Comparison of ENCODE assay signal across 1 cellular context in the genomic region with DNA sequence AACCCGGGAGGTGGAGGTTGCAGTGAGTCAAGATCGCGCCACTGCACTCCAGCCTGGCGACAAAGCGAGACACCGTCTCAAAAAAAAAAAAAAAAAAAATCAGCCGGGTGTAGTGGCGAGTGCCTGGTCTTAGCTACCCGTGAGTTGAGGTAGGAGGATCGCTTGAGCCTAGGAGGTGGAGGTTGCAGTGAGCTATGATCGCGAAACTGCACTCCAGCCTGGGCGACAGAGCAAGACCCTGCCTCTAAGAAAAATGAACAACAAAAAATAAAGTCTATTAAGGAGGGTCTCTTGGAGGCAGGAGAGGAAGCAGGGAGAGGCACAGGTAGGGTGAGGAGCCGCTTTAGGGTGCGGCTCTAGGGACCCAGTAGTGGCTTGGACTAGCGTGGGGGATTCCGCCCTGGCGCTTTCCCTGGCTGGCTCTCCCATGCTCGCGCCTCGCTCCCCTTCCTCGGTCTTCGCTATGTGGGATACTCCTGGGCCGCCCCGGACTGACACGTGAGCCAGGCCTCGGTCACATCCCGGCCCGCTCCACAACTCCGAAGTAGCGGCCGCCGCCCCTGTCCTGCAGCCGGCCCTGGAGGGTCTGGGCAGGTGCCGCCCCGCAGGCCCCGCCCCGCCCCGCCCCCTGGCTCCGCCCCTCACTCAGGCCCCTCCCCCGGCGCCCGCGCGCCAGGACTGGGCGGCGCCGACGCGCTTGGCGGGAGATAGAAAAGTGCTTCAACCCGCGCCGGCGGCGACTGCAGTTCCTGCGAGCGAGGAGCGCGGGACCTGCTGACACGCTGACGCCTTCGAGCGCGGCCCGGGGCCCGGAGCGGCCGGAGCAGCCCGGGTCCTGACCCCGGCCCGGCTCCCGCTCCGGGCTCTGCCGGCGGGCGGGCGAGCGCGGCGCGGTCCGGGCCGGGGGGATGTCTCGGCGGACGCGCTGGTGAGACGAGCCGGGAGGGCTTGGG.
TF ChIP-seq lines count a peak whose summit lies in the region.

A gene (plus strand): TSS at position 739 of the 953 bp plus-strand sequence. CDS start 170 bp downstream, at position 909.

TF ChIP-seq in HepG2, 621 proteins besides CTCF, POLR2A, EP300 and RAD21 (continued from another document and continues in another):
- TF ChIP-seq EZH2 (conservative IDR thresholded peaks at IDR 0.05; ENCODE audit: low read depth, low read length) (no peak), ZNF24 (IDR thresholded peaks at IDR 0.05) (no peak), SP140L (CRISPR knock-in tag; IDR thresholded peaks at IDR 0.05; ENCODE audit: borderline replicate concordance) (no peak), ZNF207 (IDR thresholded peaks at IDR 0.05; ENCODE audit: borderline replicate concordance) (no peak), ZBTB38 (CRISPR knock-in tag; IDR thresholded peaks at IDR 0.05) (peak; percentile 92), ZNF33B (CRISPR knock-in tag; IDR thresholded peaks at IDR 0.05) (no peak), TMF1 (CRISPR knock-in tag; IDR thresholded peaks at IDR 0.05; ENCODE audit: low read depth) (peak; percentile 86), MED13 (CRISPR knock-in tag; IDR thresholded peaks at IDR 0.05) (peak; percentile 66; the same call in 1 of the 2 replicates), SNRNP70 (IDR thresholded peaks at IDR 0.05; ENCODE audit: low read depth, low read length) (no peak), HDAC6 (IDR thresholded peaks at IDR 0.05; ENCODE audit: low read depth, low read length) (no peak), ZNF562 (CRISPR knock-in tag; IDR thresholded peaks at IDR 0.05; ENCODE audit: borderline replicate concordance) (peak; percentile 78; the same call in 1 of the 2 replicates), ATF7-NPFF (CRISPR knock-in tag; IDR thresholded peaks at IDR 0.05; ENCODE audit: low read depth) (peak; percentile 97), PHF8 (CRISPR knock-in tag; IDR thresholded peaks at IDR 0.05) (peak; percentile 79), ZNF547 (CRISPR knock-in tag; IDR thresholded peaks at IDR 0.05) (0 out of 2 replicates have a peak, but pooled peaks have one; percentile 36), ZIK1 (CRISPR knock-in tag; IDR thresholded peaks at IDR 0.05; ENCODE audit: borderline replicate concordance, low read depth) (peak; percentile 81; the same call in 1 of the 2 replicates), ZNF556 (CRISPR knock-in tag; IDR thresholded peaks at IDR 0.05; ENCODE audit: borderline replicate concordance) (no peak; the same call in none of the 2 replicates), HDAC1 (CRISPR knock-in tag; IDR thresholded peaks at IDR 0.05) (peak; percentile 96), ZNF543 (CRISPR knock-in tag; IDR thresholded peaks at IDR 0.05) (peak; percentile 55; the same call in 1 of the 2 replicates), NR2F2 (IDR thresholded peaks at IDR 0.05; ENCODE audit: borderline replicate concordance, low read depth) (no peak), RFXANK (CRISPR knock-in tag; IDR thresholded peaks at IDR 0.05) (no peak), NFE2 (CRISPR knock-in tag; IDR thresholded peaks at IDR 0.05) (no peak), ZNF598 (CRISPR knock-in tag; IDR thresholded peaks at IDR 0.05; ENCODE audit: borderline replicate concordance) (no peak; the same call in 1 of the 2 replicates), ZNF781 (CRISPR knock-in tag; IDR thresholded peaks at IDR 0.05; ENCODE audit: borderline replicate concordance, not compliant biosample characterization) (peak; percentile 6), BCL6 (CRISPR knock-in tag; IDR thresholded peaks at IDR 0.05) (no peak; the same call in 1 of the 2 replicates), CHD2 (IDR thresholded peaks at IDR 0.05; ENCODE audit: low read depth, low read length) (no peak), ZSCAN29 (CRISPR knock-in tag; conservative IDR thresholded peaks at IDR 0.05) (no peak), MYC (CRISPR knock-in tag; IDR thresholded peaks at IDR 0.05; ENCODE audit: borderline replicate concordance) (peak; percentile 70; the same call in 1 of the 2 replicates), FOXJ3 (CRISPR knock-in tag; IDR thresholded peaks at IDR 0.05; ENCODE audit: borderline replicate concordance) (no peak)
- TF ChIP-seq, protein P1, sequence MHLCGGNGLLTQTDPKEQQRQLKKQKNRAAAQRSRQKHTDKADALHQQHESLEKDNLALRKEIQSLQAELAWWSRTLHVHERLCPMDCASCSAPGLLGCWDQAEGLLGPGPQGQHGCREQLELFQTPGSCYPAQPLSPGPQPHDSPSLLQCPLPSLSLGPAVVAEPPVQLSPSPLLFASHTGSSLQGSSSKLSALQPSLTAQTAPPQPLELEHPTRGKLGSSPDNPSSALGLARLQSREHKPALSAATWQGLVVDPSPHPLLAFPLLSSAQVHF (CRISPR knock-in tag; IDR thresholded peaks at IDR 0.05), result peak; percentile 85
- TF ChIP-seq, protein P2, sequence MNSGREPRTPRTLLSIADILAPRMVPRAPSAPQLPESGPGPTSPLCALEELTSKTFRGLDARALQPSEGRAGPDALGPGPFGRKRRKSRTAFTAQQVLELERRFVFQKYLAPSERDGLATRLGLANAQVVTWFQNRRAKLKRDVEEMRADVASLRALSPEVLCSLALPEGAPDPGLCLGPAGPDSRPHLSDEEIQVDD (CRISPR knock-in tag; IDR thresholded peaks at IDR 0.05; ENCODE audit: borderline replicate concordance), result peak; percentile 72; the same call in 1 of the 2 replicates
- TF ChIP-seq, protein P3, sequence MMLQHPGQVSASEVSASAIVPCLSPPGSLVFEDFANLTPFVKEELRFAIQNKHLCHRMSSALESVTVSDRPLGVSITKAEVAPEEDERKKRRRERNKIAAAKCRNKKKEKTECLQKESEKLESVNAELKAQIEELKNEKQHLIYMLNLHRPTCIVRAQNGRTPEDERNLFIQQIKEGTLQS (CRISPR knock-in tag; IDR thresholded peaks at IDR 0.05), result no peak
- TF ChIP-seq, protein P4, sequence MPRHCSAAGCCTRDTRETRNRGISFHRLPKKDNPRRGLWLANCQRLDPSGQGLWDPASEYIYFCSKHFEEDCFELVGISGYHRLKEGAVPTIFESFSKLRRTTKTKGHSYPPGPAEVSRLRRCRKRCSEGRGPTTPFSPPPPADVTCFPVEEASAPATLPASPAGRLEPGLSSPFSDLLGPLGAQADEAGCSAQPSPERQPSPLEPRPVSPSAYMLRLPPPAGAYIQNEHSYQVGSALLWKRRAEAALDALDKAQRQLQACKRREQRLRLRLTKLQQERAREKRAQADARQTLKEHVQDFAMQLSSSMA (CRISPR knock-in tag; IDR thresholded peaks at IDR 0.05), result peak; percentile 32; the same call in 1 of the 2 replicates
- TF ChIP-seq, protein P5, sequence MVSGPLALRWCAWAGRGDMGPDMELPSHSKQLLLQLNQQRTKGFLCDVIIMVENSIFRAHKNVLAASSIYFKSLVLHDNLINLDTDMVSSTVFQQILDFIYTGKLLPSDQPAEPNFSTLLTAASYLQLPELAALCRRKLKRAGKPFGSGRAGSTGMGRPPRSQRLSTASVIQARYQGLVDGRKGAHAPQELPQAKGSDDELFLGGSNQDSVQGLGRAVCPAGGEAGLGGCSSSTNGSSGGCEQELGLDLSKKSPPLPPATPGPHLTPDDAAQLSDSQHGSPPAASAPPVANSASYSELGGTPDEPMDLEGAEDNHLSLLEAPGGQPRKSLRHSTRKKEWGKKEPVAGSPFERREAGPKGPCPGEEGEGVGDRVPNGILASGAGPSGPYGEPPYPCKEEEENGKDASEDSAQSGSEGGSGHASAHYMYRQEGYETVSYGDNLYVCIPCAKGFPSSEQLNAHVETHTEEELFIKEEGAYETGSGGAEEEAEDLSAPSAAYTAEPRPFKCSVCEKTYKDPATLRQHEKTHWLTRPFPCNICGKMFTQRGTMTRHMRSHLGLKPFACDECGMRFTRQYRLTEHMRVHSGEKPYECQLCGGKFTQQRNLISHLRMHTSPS (CRISPR knock-in tag; IDR thresholded peaks at IDR 0.05; ENCODE audit: low read depth), result no peak
- TF ChIP-seq, protein P6, sequence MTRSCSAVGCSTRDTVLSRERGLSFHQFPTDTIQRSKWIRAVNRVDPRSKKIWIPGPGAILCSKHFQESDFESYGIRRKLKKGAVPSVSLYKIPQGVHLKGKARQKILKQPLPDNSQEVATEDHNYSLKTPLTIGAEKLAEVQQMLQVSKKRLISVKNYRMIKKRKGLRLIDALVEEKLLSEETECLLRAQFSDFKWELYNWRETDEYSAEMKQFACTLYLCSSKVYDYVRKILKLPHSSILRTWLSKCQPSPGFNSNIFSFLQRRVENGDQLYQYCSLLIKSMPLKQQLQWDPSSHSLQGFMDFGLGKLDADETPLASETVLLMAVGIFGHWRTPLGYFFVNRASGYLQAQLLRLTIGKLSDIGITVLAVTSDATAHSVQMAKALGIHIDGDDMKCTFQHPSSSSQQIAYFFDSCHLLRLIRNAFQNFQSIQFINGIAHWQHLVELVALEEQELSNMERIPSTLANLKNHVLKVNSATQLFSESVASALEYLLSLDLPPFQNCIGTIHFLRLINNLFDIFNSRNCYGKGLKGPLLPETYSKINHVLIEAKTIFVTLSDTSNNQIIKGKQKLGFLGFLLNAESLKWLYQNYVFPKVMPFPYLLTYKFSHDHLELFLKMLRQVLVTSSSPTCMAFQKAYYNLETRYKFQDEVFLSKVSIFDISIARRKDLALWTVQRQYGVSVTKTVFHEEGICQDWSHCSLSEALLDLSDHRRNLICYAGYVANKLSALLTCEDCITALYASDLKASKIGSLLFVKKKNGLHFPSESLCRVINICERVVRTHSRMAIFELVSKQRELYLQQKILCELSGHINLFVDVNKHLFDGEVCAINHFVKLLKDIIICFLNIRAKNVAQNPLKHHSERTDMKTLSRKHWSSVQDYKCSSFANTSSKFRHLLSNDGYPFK (CRISPR knock-in tag; IDR thresholded peaks at IDR 0.05; ENCODE audit: borderline replicate concordance), result no peak; the same call in 1 of the 2 replicates
- TF ChIP-seq, protein P7, sequence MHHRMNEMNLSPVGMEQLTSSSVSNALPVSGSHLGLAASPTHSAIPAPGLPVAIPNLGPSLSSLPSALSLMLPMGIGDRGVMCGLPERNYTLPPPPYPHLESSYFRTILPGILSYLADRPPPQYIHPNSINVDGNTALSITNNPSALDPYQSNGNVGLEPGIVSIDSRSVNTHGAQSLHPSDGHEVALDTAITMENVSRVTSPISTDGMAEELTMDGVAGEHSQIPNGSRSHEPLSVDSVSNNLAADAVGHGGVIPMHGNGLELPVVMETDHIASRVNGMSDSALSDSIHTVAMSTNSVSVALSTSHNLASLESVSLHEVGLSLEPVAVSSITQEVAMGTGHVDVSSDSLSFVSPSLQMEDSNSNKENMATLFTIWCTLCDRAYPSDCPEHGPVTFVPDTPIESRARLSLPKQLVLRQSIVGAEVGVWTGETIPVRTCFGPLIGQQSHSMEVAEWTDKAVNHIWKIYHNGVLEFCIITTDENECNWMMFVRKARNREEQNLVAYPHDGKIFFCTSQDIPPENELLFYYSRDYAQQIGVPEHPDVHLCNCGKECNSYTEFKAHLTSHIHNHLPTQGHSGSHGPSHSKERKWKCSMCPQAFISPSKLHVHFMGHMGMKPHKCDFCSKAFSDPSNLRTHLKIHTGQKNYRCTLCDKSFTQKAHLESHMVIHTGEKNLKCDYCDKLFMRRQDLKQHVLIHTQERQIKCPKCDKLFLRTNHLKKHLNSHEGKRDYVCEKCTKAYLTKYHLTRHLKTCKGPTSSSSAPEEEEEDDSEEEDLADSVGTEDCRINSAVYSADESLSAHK (CRISPR knock-in tag; IDR thresholded peaks at IDR 0.05; ENCODE audit: borderline replicate concordance), result no peak
- TF ChIP-seq, protein P8, sequence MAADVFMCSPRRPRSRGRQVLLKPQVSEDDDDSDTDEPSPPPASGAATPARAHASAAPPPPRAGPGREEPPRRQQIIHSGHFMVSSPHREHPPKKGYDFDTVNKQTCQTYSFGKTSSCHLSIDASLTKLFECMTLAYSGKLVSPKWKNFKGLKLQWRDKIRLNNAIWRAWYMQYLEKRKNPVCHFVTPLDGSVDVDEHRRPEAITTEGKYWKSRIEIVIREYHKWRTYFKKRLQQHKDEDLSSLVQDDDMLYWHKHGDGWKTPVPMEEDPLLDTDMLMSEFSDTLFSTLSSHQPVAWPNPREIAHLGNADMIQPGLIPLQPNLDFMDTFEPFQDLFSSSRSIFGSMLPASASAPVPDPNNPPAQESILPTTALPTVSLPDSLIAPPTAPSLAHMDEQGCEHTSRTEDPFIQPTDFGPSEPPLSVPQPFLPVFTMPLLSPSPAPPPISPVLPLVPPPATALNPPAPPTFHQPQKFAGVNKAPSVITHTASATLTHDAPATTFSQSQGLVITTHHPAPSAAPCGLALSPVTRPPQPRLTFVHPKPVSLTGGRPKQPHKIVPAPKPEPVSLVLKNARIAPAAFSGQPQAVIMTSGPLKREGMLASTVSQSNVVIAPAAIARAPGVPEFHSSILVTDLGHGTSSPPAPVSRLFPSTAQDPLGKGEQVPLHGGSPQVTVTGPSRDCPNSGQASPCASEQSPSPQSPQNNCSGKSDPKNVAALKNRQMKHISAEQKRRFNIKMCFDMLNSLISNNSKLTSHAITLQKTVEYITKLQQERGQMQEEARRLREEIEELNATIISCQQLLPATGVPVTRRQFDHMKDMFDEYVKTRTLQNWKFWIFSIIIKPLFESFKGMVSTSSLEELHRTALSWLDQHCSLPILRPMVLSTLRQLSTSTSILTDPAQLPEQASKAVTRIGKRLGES (CRISPR knock-in tag; IDR thresholded peaks at IDR 0.05; ENCODE audit: borderline replicate concordance), result peak; percentile 50; the same call in 1 of the 2 replicates
- TF ChIP-seq, protein P9, sequence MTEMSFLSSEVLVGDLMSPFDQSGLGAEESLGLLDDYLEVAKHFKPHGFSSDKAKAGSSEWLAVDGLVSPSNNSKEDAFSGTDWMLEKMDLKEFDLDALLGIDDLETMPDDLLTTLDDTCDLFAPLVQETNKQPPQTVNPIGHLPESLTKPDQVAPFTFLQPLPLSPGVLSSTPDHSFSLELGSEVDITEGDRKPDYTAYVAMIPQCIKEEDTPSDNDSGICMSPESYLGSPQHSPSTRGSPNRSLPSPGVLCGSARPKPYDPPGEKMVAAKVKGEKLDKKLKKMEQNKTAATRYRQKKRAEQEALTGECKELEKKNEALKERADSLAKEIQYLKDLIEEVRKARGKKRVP (CRISPR knock-in tag; IDR thresholded peaks at IDR 0.05), result no peak; a peak in 1 of 4 replicates
- TF ChIP-seq, protein P10, sequence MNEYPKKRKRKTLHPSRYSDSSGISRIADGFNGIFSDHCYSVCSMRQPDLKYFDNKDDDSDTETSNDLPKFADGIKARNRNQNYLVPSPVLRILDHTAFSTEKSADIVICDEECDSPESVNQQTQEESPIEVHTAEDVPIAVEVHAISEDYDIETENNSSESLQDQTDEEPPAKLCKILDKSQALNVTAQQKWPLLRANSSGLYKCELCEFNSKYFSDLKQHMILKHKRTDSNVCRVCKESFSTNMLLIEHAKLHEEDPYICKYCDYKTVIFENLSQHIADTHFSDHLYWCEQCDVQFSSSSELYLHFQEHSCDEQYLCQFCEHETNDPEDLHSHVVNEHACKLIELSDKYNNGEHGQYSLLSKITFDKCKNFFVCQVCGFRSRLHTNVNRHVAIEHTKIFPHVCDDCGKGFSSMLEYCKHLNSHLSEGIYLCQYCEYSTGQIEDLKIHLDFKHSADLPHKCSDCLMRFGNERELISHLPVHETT (CRISPR knock-in tag; conservative IDR thresholded peaks at IDR 0.05), result no peak
- TF ChIP-seq, protein P11, sequence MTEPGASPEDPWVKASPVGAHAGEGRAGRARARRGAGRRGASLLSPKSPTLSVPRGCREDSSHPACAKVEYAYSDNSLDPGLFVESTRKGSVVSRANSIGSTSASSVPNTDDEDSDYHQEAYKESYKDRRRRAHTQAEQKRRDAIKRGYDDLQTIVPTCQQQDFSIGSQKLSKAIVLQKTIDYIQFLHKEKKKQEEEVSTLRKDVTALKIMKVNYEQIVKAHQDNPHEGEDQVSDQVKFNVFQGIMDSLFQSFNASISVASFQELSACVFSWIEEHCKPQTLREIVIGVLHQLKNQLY (CRISPR knock-in tag; IDR thresholded peaks at IDR 0.05), result no peak
